In the genomic region with DNA sequence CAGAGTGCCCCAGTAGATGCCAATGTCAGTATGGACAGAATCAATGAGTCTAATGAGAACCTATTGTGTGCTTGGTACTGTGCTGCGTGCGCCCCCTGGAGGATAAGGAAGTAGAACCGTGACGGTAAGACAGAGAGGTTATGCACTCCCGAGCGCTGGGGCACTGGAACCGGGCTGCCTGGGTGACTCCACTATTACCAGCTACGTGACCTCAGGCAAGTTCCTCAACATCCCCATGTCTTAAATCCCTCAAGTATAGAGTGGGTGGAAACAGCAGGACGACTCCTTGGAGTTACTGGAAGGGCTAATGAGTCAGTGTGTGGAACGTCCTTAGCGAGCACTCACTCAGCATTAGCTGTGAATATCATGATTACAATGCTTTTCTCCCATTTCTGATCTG, we compare ENCODE assay signal across 9 cellular contexts. TPM values are rescaled to one million over a fixed set of nuclear protein-coding genes. Genes with fewer than 3 reads are reported as not detected.
A peak's percentile ranks its signal among the peaks of the same experiment; 100 is the strongest.
DNase-seq lines count a peak whose midpoint lies in the region; ATAC-seq and TF ChIP-seq lines count a peak whose summit lies in the region.
"Had no signal": no experiment of that assay in that cellular context is flagged by ENCODE, and none has a peak within 500 bp of the region (broad histone marks: within the 10 kb centered on the region; RNA-seq: fewer than 3 reads in every experiment).

No MANE protein-coding gene starts in this region.

- no peak overlapping the region for H2AK5ac ChIP-seq in H9 (ENCODE audit: insufficient read length, low read length)

- H3K23me2 ChIP-seq in H9 (ENCODE audit: insufficient read length, low read depth, low read length, poor library complexity, severe bottlenecking): no peaks in the 10 kb centered on the region

- no peak overlapping the region for H2BK120ac ChIP-seq in H9 (ENCODE audit: low read depth, low read length, poor library complexity, severe bottlenecking)

- H3K4me3 ChIP-seq in OCI-LY1 (ENCODE audit: low read depth, low read length, poor library complexity, severe bottlenecking): no peak overlapping the region

- no CpG with 5 or more reads among the region's 11 CpGs for WGBS in H9 (ENCODE audit: extremely low coverage, insufficient read length, low lambda C conversion rate)

- H2BK5ac ChIP-seq in H9 (ENCODE audit: insufficient read length, low read length): no peak overlapping the region

- no peak overlapping the region for H3K14ac ChIP-seq in H9 (ENCODE audit: insufficient read depth, low read length)

- no peak overlapping the region for H2AFZ ChIP-seq in H9 (ENCODE audit: low read length)
- H2AFZ ChIP-seq in OCI-LY1 (ENCODE audit: low read length): no peak overlapping the region

- H3K27ac Mint-ChIP-seq in H9: no peak overlapping the region; a peak in 1 of 7 replicates
- H3K27ac Mint-ChIP-seq: T-helper 1 cell treated with Interleukin-12 subunit alpha and Interleukin-12 subunit beta and Interleukin-4 antibody, amounts not matched to agents 30 μg/mL and 1 μg/mL, for 36 hours had no signal

- no peaks in the 10 kb centered on the region for H3F3A ChIP-seq in OCI-LY1 (ENCODE audit: insufficient read depth, low read length)

- H3K79me2 ChIP-seq in H9 (ENCODE audit: insufficient read depth, low read length): no peaks in the 10 kb centered on the region
- no peaks in the 10 kb centered on the region for H3K79me2 ChIP-seq in OCI-LY1 (ENCODE audit: insufficient read depth, low read length)

- H4K20me1 ChIP-seq in H9 (ENCODE audit: control insufficient read depth, insufficient read depth, insufficient read length): no peaks in the 10 kb centered on the region
- no peaks in the 10 kb centered on the region for H4K20me1 ChIP-seq in OCI-LY1 (ENCODE audit: insufficient read depth, low read length)

- H3K4me3 Mint-ChIP-seq in H9: no peak overlapping the region
- H3K4me3 Mint-ChIP-seq: T-helper 1 cell treated with Interleukin-12 subunit alpha and Interleukin-12 subunit beta and Interleukin-4 antibody, amounts not matched to agents 30 μg/mL and 1 μg/mL, for 36 hours had no signal

- no peak overlapping the region for H3K18ac ChIP-seq in H9 (ENCODE audit: insufficient read length, low read depth, low read length)

- H2BK12ac ChIP-seq in H9 (ENCODE audit: insufficient read length, low read depth, low read length): no peak overlapping the region

- peak overlapping the region; percentile 3 for H4K5ac ChIP-seq in H9 (ENCODE audit: insufficient read length, low read depth, low read length)

- H3K4me2 ChIP-seq in H9 (ENCODE audit: insufficient read depth, insufficient read length, low read length): peak overlapping the region; percentile 2
- H3K4me2 ChIP-seq in OCI-LY1 (ENCODE audit: low read length): no peak overlapping the region

- H3K27me3 ChIP-seq in H9 (ENCODE audit: insufficient read depth, low read length) (no peaks in the 10 kb centered on the region), OCI-LY1 (ENCODE audit: insufficient read depth, low read length) (no peaks in the 10 kb centered on the region)

- no peaks in the 10 kb centered on the region for H3K79me1 ChIP-seq in H9 (ENCODE audit: insufficient read depth, low read depth, low read length, poor library complexity, severe bottlenecking)

- ATAC-seq in HG03095 (IDR thresholded peaks at IDR 0.05; ENCODE audit: unreplicated experiment): no peak

- DNase-seq in Daoy (ENCODE audit: low read depth) (peak; percentile 61), H9 (peak; percentile 83), activated T-cell treated with anti-CD3 and anti-CD28 coated beads for 1 hour (ENCODE audit: low read depth) (peak; percentile 40), foreskin melanocyte (peak; percentile 19), NCI-H345 (lab: John Stamatoyannopoulos, UW) (no peak)
- DNase-seq in stimulated activated CD4-positive, alpha-beta T cell treated with anti-CD3 and anti-CD28 coated beads, Interleukin-15, amount 100 ng/mL, for 48 hours (ENCODE audit: low read depth in 2 of 2): peak; percentile 48 to 56

- H3K9me3 ChIP-seq in H9 (ENCODE audit: control insufficient read depth, low read depth, low read length): no peaks in the 10 kb centered on the region
- H3K9me3 ChIP-seq in OCI-LY1 (ENCODE audit: low read length): no peaks in the 10 kb centered on the region

- peak; percentile 86 for TF ChIP-seq CTCF in H9 (conservative IDR thresholded peaks at IDR 0.05)
- TF ChIP-seq CTCF in OCI-LY1 (IDR thresholded peaks at IDR 0.05; ENCODE audit: low read length): peak; percentile 83

- no peak overlapping the region for H2BK20ac ChIP-seq in H9 (ENCODE audit: low read depth, low read length, poor library complexity, severe bottlenecking)

- no peak overlapping the region for H3K9ac ChIP-seq in H9 (ENCODE audit: extremely low read depth, insufficient read length, low read length)
- no peak overlapping the region for H3K9ac ChIP-seq in OCI-LY1 (ENCODE audit: low read length)

- H3K4ac ChIP-seq in H9 (ENCODE audit: low read depth, low read length): no peak overlapping the region

- no peak overlapping the region for H4K8ac ChIP-seq in H9 (replicated peaks; ENCODE audit: insufficient read length, low read depth, low read length)

- no peaks in the 10 kb centered on the region for H3K36me3 Mint-ChIP-seq in H9 (ENCODE audit: insufficient read depth in 1 of 3, low read depth in 3 of 3)

- no peaks in the 10 kb centered on the region for H3K9me2 ChIP-seq in OCI-LY1 (ENCODE audit: low read depth, low read length)

- H3T11ph ChIP-seq in H9 (ENCODE audit: low read length): no peak overlapping the region

- H4K91ac ChIP-seq in H9 (ENCODE audit: insufficient read length, low read depth, low read length): no peak overlapping the region

- H2BK15ac ChIP-seq in H9 (ENCODE audit: low read depth, low read length): no peak overlapping the region

- no peaks in the 10 kb centered on the region for H3K36me3 ChIP-seq in OCI-LY1 (ENCODE audit: insufficient read depth, low read length)

- peaks cover 3% of the 10 kb centered on the region; the same call in 1 of the 2 replicates for H3K27me3 Mint-ChIP-seq in H9 (ENCODE audit: low read depth)

- H3K4me1 ChIP-seq in H9 (ENCODE audit: insufficient read depth, low read length): no peaks in the 10 kb centered on the region
- no peaks in the 10 kb centered on the region for H3K4me1 ChIP-seq in OCI-LY1 (ENCODE audit: insufficient read depth, low read length, severe bottlenecking)

- H3K23ac ChIP-seq in H9 (ENCODE audit: insufficient read length, low read depth, low read length): no peak overlapping the region

- peaks cover 2 to 4% of the 10 kb centered on the region in 2 experiments for H3K4me1 Mint-ChIP-seq in H9

- H3K27ac ChIP-seq in H9 (ENCODE audit: insufficient read length, low read depth, low read length) (no peak overlapping the region), OCI-LY1 (ENCODE audit: low read depth, low read length, poor library complexity, severe bottlenecking) (no peak overlapping the region)

- H3K9me3 Mint-ChIP-seq in H9: no peaks in the 10 kb centered on the region
- H3K9me3 Mint-ChIP-seq: T-helper 1 cell treated with Interleukin-12 subunit alpha and Interleukin-12 subunit beta and Interleukin-4 antibody, amounts not matched to agents 30 μg/mL and 1 μg/mL, for 36 hours had no signal

- H3K56ac ChIP-seq in H9 (ENCODE audit: insufficient read length, low read depth, low read length): no peak overlapping the region

RNA-seq across cellular contexts. Expression of gene CHST4, which starts 16.2 kb away (rescaled TPM):
- 0.06 and 0.30 TPM in 2 replicates for total RNA-seq in Daoy (2014; rRNA removed; shearing (Covaris generic))
- total RNA-seq in H9 (2021): 5.9 and 6.8 TPM in 2 replicates

RNA-seq across cellular contexts. Expression of gene TAT, which starts 34.5 kb away (rescaled TPM):
- not detected in 2 replicates for total RNA-seq in Daoy (2014; rRNA removed; shearing (Covaris generic))
- total RNA-seq in H9 (2021): 0.09 TPM in 1 of 2 replicates, not detected in the other

RNA-seq across cellular contexts. Expression of gene ZNF19, which starts 53.3 kb away (rescaled TPM):
- total RNA-seq in Daoy (2014; rRNA removed; shearing (Covaris generic)): 1.6 and 2.1 TPM in 2 replicates
- total RNA-seq in H9 (2021): 4.2 and 4.7 TPM in 2 replicates
